ENCODE assay signal across 17 cellular contexts in the genomic region with DNA sequence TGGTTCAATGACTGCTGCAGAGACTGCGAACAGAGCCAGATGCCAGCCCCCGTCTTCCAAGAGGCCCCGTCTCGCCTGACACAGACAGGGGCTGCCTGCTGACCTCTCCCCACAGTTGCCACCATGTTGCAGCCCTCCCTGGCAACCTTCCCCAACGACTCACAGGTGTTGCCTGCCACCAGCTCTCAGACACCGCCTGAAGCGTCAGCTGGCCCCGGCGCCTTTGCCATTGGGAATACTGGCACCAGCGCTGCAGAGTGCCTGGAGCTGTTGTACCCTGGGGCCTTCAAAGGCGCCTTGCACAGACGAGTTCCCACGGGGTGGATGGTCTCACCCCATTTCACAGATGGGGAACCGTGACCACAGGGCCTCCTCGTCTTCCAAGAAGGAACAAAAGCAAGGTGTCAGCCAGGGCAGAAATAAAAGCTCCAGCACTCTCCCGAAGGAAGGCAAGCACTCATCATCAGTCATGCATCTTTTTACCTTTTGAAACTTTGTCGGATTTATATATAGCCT.
A peak's percentile ranks its signal among the peaks of the same experiment; 100 is the strongest.
DNase-seq lines count a peak whose midpoint lies in the region; ATAC-seq and TF ChIP-seq lines count a peak whose summit lies in the region.
"Had no signal": no experiment of that assay in that cellular context is flagged by ENCODE, and none has a peak within 500 bp of the region (broad histone marks: within the 10 kb centered on the region; RNA-seq: fewer than 3 reads in every experiment).

No MANE protein-coding gene starts in this region.

- H3K27me3 Mint-ChIP-seq in nephron progenitor cell (ENCODE audit: low read depth, poor library complexity) = peaks cover 4% of the 10 kb centered on the region
- H3K27me3 Mint-ChIP-seq in osteocyte (ENCODE audit: unreplicated experiment) = no peaks in the 10 kb centered on the region
- H3K27me3 Mint-ChIP-seq: CD4-positive, alpha-beta T cell had no signal

- TF ChIP-seq CTCF in nephron progenitor cell (IDR thresholded peaks at IDR 0.05) (no peak), osteocyte (IDR thresholded peaks at IDR 0.05) (no peak)

- H3K36me3 Mint-ChIP-seq in nephron progenitor cell (ENCODE audit: low read depth) (peaks cover 8% of the 10 kb centered on the region), osteocyte (ENCODE audit: unreplicated experiment) (no peaks in the 10 kb centered on the region)
- H3K36me3 Mint-ChIP-seq: CD8-positive, alpha-beta T cell had no signal

- H3K27ac Mint-ChIP-seq in nephron progenitor cell (peak overlapping the region; percentile 32), osteocyte (ENCODE audit: unreplicated experiment) (no peak overlapping the region)
- H3K27ac Mint-ChIP-seq: B cell; CD4-positive, alpha-beta T cell; CD8-positive, alpha-beta T cell had no signal

- no peak for ATAC-seq in HG03442 (IDR thresholded peaks at IDR 0.05; ENCODE audit: unreplicated experiment)
- ATAC-seq: A549; CD8-positive, alpha-beta T cell had no signal

- peaks cover 10% of the 10 kb centered on the region for H3K4me1 Mint-ChIP-seq in nephron progenitor cell
- peaks cover 4% of the 10 kb centered on the region for H3K4me1 Mint-ChIP-seq in osteocyte (ENCODE audit: unreplicated experiment)
- H3K4me1 Mint-ChIP-seq: B cell had no signal

- DNase-seq in NCI-H2171 treated with DMSO at 0.1 percent for 48 hours (lab: John Stamatoyannopoulos, UW) = peak; percentile 27
- DNase-seq in NCI-H2171 (lab: John Stamatoyannopoulos, UW) = no peak
- DNase-seq in islet precursor cell = peak; percentile 45
- no peak for DNase-seq in nephron progenitor cell
- DNase-seq in osteocyte (ENCODE audit: extremely low spot score, unreplicated experiment) = peak; percentile 75
- DNase-seq in OCI-M2 (lab: John Stamatoyannopoulos, UW; ENCODE audit: unreplicated experiment) = no peak
- DNase-seq in epidermal melanocyte (ENCODE audit: insufficient read length, low spot score) = no peak
- DNase-seq: AML-193; Caco-2; Calu3; CD4-positive, alpha-beta T cell; CD8-positive, alpha-beta T cell; DMS79 treated with DMSO at 0.1 percent for 48 hours; GF-D8 had no signal

- H3K4me3 Mint-ChIP-seq in nephron progenitor cell (no peak overlapping the region), osteocyte (ENCODE audit: unreplicated experiment) (no peak overlapping the region)
- H3K4me3 Mint-ChIP-seq: B cell; CD4-positive, alpha-beta T cell; CD8-positive, alpha-beta T cell had no signal

- H3K9me3 Mint-ChIP-seq in nephron progenitor cell = peaks cover 35% of the 10 kb centered on the region
- peaks cover 6% of the 10 kb centered on the region for H3K9me3 Mint-ChIP-seq in osteocyte (ENCODE audit: unreplicated experiment)
- H3K9me3 Mint-ChIP-seq: CD8-positive, alpha-beta T cell had no signal

Comparison
In these comparisons a context has a peak if more than half of its experiments do, and no peak if none do; other contexts are left out.
1. DNase-seq: peak in NCI-H2171 treated with DMSO at 0.1 percent for 48 hours (single experiment), islet precursor cell (single experiment) and osteocyte (single experiment); none in NCI-H2171 (single experiment), nephron progenitor cell (single experiment), OCI-M2 (single experiment) and epidermal melanocyte (single experiment).